ENCODE assay signal across 10 cellular contexts in genomic region chr12:25089738-25090137, GRCh38.
DNase-seq lines count a peak whose midpoint lies in the region; ATAC-seq lines count a peak whose summit lies in the region.
"Had no signal": no experiment of that assay in that cellular context is flagged by ENCODE, and none has a peak within 500 bp of the region (broad histone marks: within the 10 kb centered on the region; RNA-seq: fewer than 3 reads in every experiment).

No MANE protein-coding gene starts in this region.

- H3K4me1 Mint-ChIP-seq in activated naive CD8-positive, alpha-beta T cell treated with anti-CD3 and anti-CD28 coated beads for 36 hours: peaks cover 32% of the 10 kb centered on the region
- H3K4me1 Mint-ChIP-seq in naive thymus-derived CD4-positive, alpha-beta T cell: peaks cover 7 to 32% (median 16%) of the 10 kb centered on the region in 7 donors

- CTCF ChIA-PET in naive thymus-derived CD4-positive, alpha-beta T cell (lab: Charles Lee): no interaction called here

- H3K4me3 ChIP-seq in naive thymus-derived CD4-positive, alpha-beta T cell (ENCODE audit: low read length): no peak overlapping the region

- intact Hi-C loops in naive thymus-derived CD4-positive, alpha-beta T cell (cut with micrococcal nuclease): loop anchor here in 1 of 2 donors (5.0 kb wide), 1 partner anchor 37 kb away; a partner anchor contains a TSS

- peak overlapping the region; percentile 49 for H3K27ac ChIP-seq in KOPT-K1 (ENCODE audit: low read depth, low read length, poor library complexity, severe bottlenecking)
- no peak overlapping the region for H3K27ac ChIP-seq in naive thymus-derived CD4-positive, alpha-beta T cell (ENCODE audit: low read depth, low read length)

- POLR2A ChIA-PET in naive thymus-derived CD4-positive, alpha-beta T cell (lab: Charles Lee): interaction anchor here (2.9 kb wide), 1 partner anchor 37 kb away, joined by 14 read pairs; a partner anchor contains a TSS

- H3K36me3 ChIP-seq in KOPT-K1 (ENCODE audit: insufficient read depth, low read length): peaks cover 47% of the 10 kb centered on the region
- peaks cover 0 to 67% (median 8%) of the 10 kb centered on the region in 3 experiments for H3K36me3 ChIP-seq in naive thymus-derived CD4-positive, alpha-beta T cell (ENCODE audit: control insufficient read depth in 2 of 3, insufficient read depth in 3 of 3, low read length in 3 of 3)

- peaks cover 62% of the 10 kb centered on the region for H3K36me3 Mint-ChIP-seq in activated naive CD8-positive, alpha-beta T cell treated with anti-CD3 and anti-CD28 coated beads for 36 hours
- H3K36me3 Mint-ChIP-seq in naive thymus-derived CD4-positive, alpha-beta T cell: peaks cover 39 to 78% (median 69%) of the 10 kb centered on the region in 5 donors

- H3K9me3 ChIP-seq in KOPT-K1 (ENCODE audit: insufficient read depth, low read length, poor library complexity, severe bottlenecking): peaks cover 15% of the 10 kb centered on the region
- no peaks in the 10 kb centered on the region for H3K9me3 ChIP-seq in naive thymus-derived CD4-positive, alpha-beta T cell (ENCODE audit: control insufficient read depth in 2 of 3, low read length in 3 of 3)

- no peaks in the 10 kb centered on the region for H3K4me1 ChIP-seq in naive thymus-derived CD4-positive, alpha-beta T cell (ENCODE audit: control insufficient read depth in 2 of 2, insufficient read depth in 2 of 2, low read length in 2 of 2)

- no peaks in the 10 kb centered on the region for H3K27me3 Mint-ChIP-seq in activated naive CD8-positive, alpha-beta T cell treated with anti-CD3 and anti-CD28 coated beads for 36 hours
- H3K27me3 Mint-ChIP-seq in naive thymus-derived CD4-positive, alpha-beta T cell: no peaks in the 10 kb centered on the region

- no peak for ATAC-seq in naive thymus-derived CD4-positive, alpha-beta T cell
- ATAC-seq in HG02678 (IDR thresholded peaks at IDR 0.05; ENCODE audit: unreplicated experiment): no peak

- no peaks in the 10 kb centered on the region for H3K27me3 ChIP-seq in naive thymus-derived CD4-positive, alpha-beta T cell (ENCODE audit: control insufficient read depth in 2 of 2, insufficient read depth in 2 of 2, low read length in 2 of 2)

- DNase-seq in Daoy (ENCODE audit: low read depth) (peak; percentile 18), DMS114 treated with DMSO at 0.1 percent for 48 hours (lab: John Stamatoyannopoulos, UW; ENCODE audit: unreplicated experiment) (no peak), RKO (ENCODE audit: low spot score) (no peak)
- no peak for DNase-seq in activated naive CD8-positive, alpha-beta T cell treated with anti-CD3 and anti-CD28 coated beads for 36 hours
- DNase-seq in naive thymus-derived CD4-positive, alpha-beta T cell: no peak
- DNase-seq: central memory CD4-positive, alpha-beta T cell; NCI-H748 treated with DMSO at 0.1 percent for 48 hours; stimulated activated naive CD4-positive, alpha-beta T cell had no signal

- H3K27ac Mint-ChIP-seq in activated naive CD8-positive, alpha-beta T cell treated with anti-CD3 and anti-CD28 coated beads for 36 hours: peak overlapping the region; percentile 77
- H3K27ac Mint-ChIP-seq in naive thymus-derived CD4-positive, alpha-beta T cell: peak overlapping the region in 8 of 9 donors; percentile 5 to 81 (median 54)

- no peak overlapping the region for H3K4me3 Mint-ChIP-seq in activated naive CD8-positive, alpha-beta T cell treated with anti-CD3 and anti-CD28 coated beads for 36 hours
- no peak overlapping the region for H3K4me3 Mint-ChIP-seq in naive thymus-derived CD4-positive, alpha-beta T cell

- H3K9me3 Mint-ChIP-seq in activated naive CD8-positive, alpha-beta T cell treated with anti-CD3 and anti-CD28 coated beads for 36 hours: peaks cover 11% of the 10 kb centered on the region
- peaks cover 0 to 9% (median 3%) of the 10 kb centered on the region in 11 donors for H3K9me3 Mint-ChIP-seq in naive thymus-derived CD4-positive, alpha-beta T cell
